Comparison of ENCODE assay signal across 20 cellular contexts in genomic region chr15:100680726-100681125, GRCh38.
"Had no signal": no experiment of that assay in that cellular context is flagged by ENCODE, and none has a peak within 500 bp of the region (broad histone marks: within the 10 kb centered on the region; RNA-seq: fewer than 3 reads in every experiment).

No MANE protein-coding gene starts in this region.

- H3K36me3 ChIP-seq: MG63 had no signal

- ATAC-seq: T-cell had no signal

- H3K4me3 ChIP-seq: MG63 had no signal

- H3K4me3 Mint-ChIP-seq: T-cell had no signal

- H3K27me3 ChIP-seq: MG63 had no signal

- DNase-seq: KBM-7, MG63, NCI-H1092, NCI-H1436, NCI-H187, NCI-H2029, NCI-H2081 treated with DMSO at 0.1 percent for 48 hours, NCI-H2171, NCI-H226, NCI-H446, NCI-H510A, NCI-H524 treated with DMSO at 0.1 percent for 48 hours, NCI-H69, NCI-H774, SHP77, SK-N-SH, SW 1271, T-cell had no signal

- H3K4me2 ChIP-seq: SK-N-SH had no signal

- H3K36me3 Mint-ChIP-seq: T-cell had no signal

- H3K27ac Mint-ChIP-seq: T-cell had no signal

- H3K27ac ChIP-seq: HL-60, RWPE1 had no signal

- H3K9ac ChIP-seq: SK-N-SH had no signal

- H3K9me3 ChIP-seq: SK-N-SH had no signal

- H3K4me1 Mint-ChIP-seq: T-cell had no signal
